20 cellular contexts compared by ENCODE assay signal in genomic region chr12:40996091-40996490, GRCh38.
"Had no signal": no experiment of that assay in that cellular context is flagged by ENCODE, and none has a peak within 500 bp of the region (broad histone marks: within the 10 kb centered on the region; RNA-seq: fewer than 3 reads in every experiment).

No MANE protein-coding gene starts in this region.

- H3K79me2 ChIP-seq: parathyroid adenoma had no signal

- H3K27ac ChIP-seq: neural progenitor cell, parathyroid adenoma, right lobe of liver, stomach, thyroid gland had no signal

- H3K4me1 ChIP-seq: neural progenitor cell, parathyroid adenoma, right lobe of liver, thyroid gland had no signal

- H3K9ac ChIP-seq: neural progenitor cell, parathyroid adenoma had no signal

- DNase-seq: cortex of kidney; effector memory CD8-positive, alpha-beta T cell; head of caudate nucleus; kidney; midbrain; naive thymus-derived CD4-positive, alpha-beta T cell; small intestine; stimulated activated CD4-positive, alpha-beta T cell treated with anti-CD3 and anti-CD28 coated beads, Interleukin-15, amount 100 ng/mL, for 24 hours; stimulated activated CD4-positive, alpha-beta T cell treated with anti-CD3 and anti-CD28 coated beads, Interleukin-2, amount 100 ng/mL, for 48 hours; stimulated activated naive CD4-positive, alpha-beta T cell treated with Interleukin-2 at 50 U/mL for 16 hours; stomach; thyroid gland had no signal

- H3K4me3 ChIP-seq: lung, neural progenitor cell, right lobe of liver, stomach, thyroid gland had no signal

- H3K27me3 Mint-ChIP-seq: effector memory CD8-positive, alpha-beta T cell; memory B cell; naive thymus-derived CD4-positive, alpha-beta T cell; progenitor cell of endocrine pancreas; type B pancreatic cell had no signal

- H3K27ac Mint-ChIP-seq: effector memory CD8-positive, alpha-beta T cell; memory B cell; naive thymus-derived CD4-positive, alpha-beta T cell; nephron; neural progenitor cell; progenitor cell of endocrine pancreas; type B pancreatic cell had no signal

- H3K9me3 Mint-ChIP-seq: effector memory CD8-positive, alpha-beta T cell; neural progenitor cell; type B pancreatic cell had no signal

- H3K4me2 ChIP-seq: neural progenitor cell had no signal

- H3K4me3 Mint-ChIP-seq: effector memory CD8-positive, alpha-beta T cell; memory B cell; naive thymus-derived CD4-positive, alpha-beta T cell; nephron; neural progenitor cell; type B pancreatic cell had no signal

- H3K4me1 Mint-ChIP-seq: memory B cell; naive thymus-derived CD4-positive, alpha-beta T cell; nephron; neural progenitor cell had no signal

- H3K36me3 ChIP-seq: neural progenitor cell, right lobe of liver, stomach, thyroid gland had no signal

- H3K9me3 ChIP-seq: right lobe of liver, stomach, thyroid gland had no signal

- H3K36me3 Mint-ChIP-seq: memory B cell; naive thymus-derived CD4-positive, alpha-beta T cell; neural progenitor cell; type B pancreatic cell had no signal

- H3K27me3 ChIP-seq: neural progenitor cell, right lobe of liver, stomach, thyroid gland had no signal

- H2AFZ ChIP-seq: neural progenitor cell, parathyroid adenoma had no signal
